18 cellular contexts compared by ENCODE assay signal in genomic region chr18:7618821-7619410, GRCh38. TPM values are rescaled to one million over a fixed set of nuclear protein-coding genes. Genes with fewer than 3 reads are reported as not detected.
DNase-seq lines count a peak whose midpoint lies in the region; ATAC-seq and TF ChIP-seq lines count a peak whose summit lies in the region.
"Had no signal": no experiment of that assay in that cellular context is flagged by ENCODE, and none has a peak within 500 bp of the region (broad histone marks: within the 10 kb centered on the region; RNA-seq: fewer than 3 reads in every experiment).

No MANE protein-coding gene starts in this region.

- no peaks in the 10 kb centered on the region for H3K9me3 Mint-ChIP-seq in brain
- H3K9me3 Mint-ChIP-seq: activated naive CD8-positive, alpha-beta T cell treated with anti-CD3 and anti-CD28 coated beads, Interleukin-2, amount 10 ng/mL, durations not matched to agents 7 days and 5 days; central memory CD8-positive, alpha-beta T cell; effector memory CD8-positive, alpha-beta T cell had no signal

- no peak overlapping the region for H2AK5ac ChIP-seq in neuronal stem cell (ENCODE audit: low read depth, low read length)

- H3K4me3 ChIP-seq in HEK293 (ENCODE audit: low read depth, low read length) (no peak overlapping the region), neuronal stem cell (ENCODE audit: low read length in 2 of 2) (no peak overlapping the region)

- H3K27ac ChIP-seq in HEK293 (ENCODE audit: extremely low read depth, low read depth, low read length) (peak overlapping the region; percentile 16; the same call in 1 of the 2 replicates), neuronal stem cell (replicated peaks; ENCODE audit: low read length) (peak overlapping the region; percentile 33)

- POLR2A ChIA-PET in HEK293 (lab: Yijun Ruan, JAX), result no interaction called here

- no peak overlapping the region for H2BK5ac ChIP-seq in neuronal stem cell (ENCODE audit: low read length)

- H2BK15ac ChIP-seq in neuronal stem cell (ENCODE audit: low read length), result no peak overlapping the region

- H3K18ac ChIP-seq in neuronal stem cell (ENCODE audit: low read length), result no peak overlapping the region

- H3K4me3 Mint-ChIP-seq in brain, result peak overlapping the region; percentile 16 to 76 (median 71)
- H3K4me3 Mint-ChIP-seq: activated naive CD8-positive, alpha-beta T cell treated with anti-CD3 and anti-CD28 coated beads, Interleukin-2, amount 10 ng/mL, durations not matched to agents 7 days and 5 days; B cell; central memory CD8-positive, alpha-beta T cell; effector memory CD8-positive, alpha-beta T cell had no signal

- H3K36me3 Mint-ChIP-seq in brain, result no peaks in the 10 kb centered on the region
- H3K36me3 Mint-ChIP-seq: activated naive CD8-positive, alpha-beta T cell treated with anti-CD3 and anti-CD28 coated beads, Interleukin-2, amount 10 ng/mL, durations not matched to agents 7 days and 5 days had no signal

- H3K36me3 ChIP-seq in HEK293 (ENCODE audit: control insufficient read depth in 2 of 2, insufficient read depth in 1 of 2, low read length in 2 of 2), result no peaks in the 10 kb centered on the region
- no peaks in the 10 kb centered on the region for H3K36me3 ChIP-seq in neuronal stem cell (replicated peaks in 1 of 2; ENCODE audit: control insufficient read depth in 2 of 2, insufficient read depth in 2 of 2, low read length in 2 of 2)

- H3K14ac ChIP-seq in neuronal stem cell (ENCODE audit: low read length), result no peak overlapping the region

- no peak overlapping the region for H2AFZ ChIP-seq in neuronal stem cell (ENCODE audit: low read length)

- peak overlapping the region; percentile 11 to 78 (median 42) for H3K27ac Mint-ChIP-seq in brain
- H3K27ac Mint-ChIP-seq: activated naive CD8-positive, alpha-beta T cell treated with anti-CD3 and anti-CD28 coated beads, Interleukin-2, amount 10 ng/mL, durations not matched to agents 7 days and 5 days; B cell; effector memory CD8-positive, alpha-beta T cell had no signal

- no peak overlapping the region for H2BK120ac ChIP-seq in neuronal stem cell (ENCODE audit: low read depth, low read length)

- no peak overlapping the region for H4K91ac ChIP-seq in neuronal stem cell (ENCODE audit: low read depth, low read length, poor library complexity)

- H3K23ac ChIP-seq in neuronal stem cell (ENCODE audit: low read depth, low read length, poor library complexity), result no peak overlapping the region

- no peaks in the 10 kb centered on the region for H3K27me3 ChIP-seq in neuronal stem cell (ENCODE audit: control insufficient read depth in 3 of 3, insufficient read depth in 3 of 3, low read depth in 1 of 3, low read length in 3 of 3)

- DNase-seq in AG08395 (ENCODE audit: low spot score) (peak; percentile 7), neuronal stem cell (ENCODE audit: low spot score) (peak; percentile 39), kidney glomerular epithelial cell (lab: John Stamatoyannopoulos, UW) (no peak), GM19238 (ENCODE audit: insufficient read length, low spot score) (no peak)
- no peak for DNase-seq in central memory CD4-positive, alpha-beta T cell
- DNase-seq: activated naive CD8-positive, alpha-beta T cell treated with anti-CD3 and anti-CD28 coated beads, Interleukin-2, amount 10 ng/mL, durations not matched to agents 7 days and 5 days; effector memory CD8-positive, alpha-beta T cell; KG1; NCI-H446; OCI-M1; SIG-M5; stimulated activated CD4-positive, alpha-beta T cell treated with anti-CD3 and anti-CD28 coated beads, Interleukin-4, amount 100 ng/mL, for 1 hour; T-helper 2 cell had no signal

- TF ChIP-seq CTCF in HEK293 (tag by site-specific recombination; IDR thresholded peaks at IDR 0.05) (no peak), brain (conservative IDR thresholded peaks at IDR 0.05) (no peak)

- H3K27me3 Mint-ChIP-seq in brain, result peaks cover 4% of the 10 kb centered on the region
- H3K27me3 Mint-ChIP-seq: activated naive CD8-positive, alpha-beta T cell treated with anti-CD3 and anti-CD28 coated beads, Interleukin-2, amount 10 ng/mL, durations not matched to agents 7 days and 5 days; B cell; central memory CD8-positive, alpha-beta T cell; effector memory CD8-positive, alpha-beta T cell had no signal

- H3K9ac ChIP-seq in neuronal stem cell (ENCODE audit: low read depth, low read length, poor library complexity), result no peak overlapping the region

- no peak overlapping the region for H3K4ac ChIP-seq in neuronal stem cell (ENCODE audit: low read length)

- ATAC-seq in HG02870 (IDR thresholded peaks at IDR 0.05; ENCODE audit: unreplicated experiment), result no peak
- ATAC-seq: effector memory CD8-positive, alpha-beta T cell had no signal

- H4K8ac ChIP-seq in neuronal stem cell (ENCODE audit: low read depth, low read length), result no peak overlapping the region

- no peak overlapping the region for H3K4me2 ChIP-seq in neuronal stem cell (ENCODE audit: insufficient read depth, low read length, poor library complexity, severe bottlenecking)

- H3K79me1 ChIP-seq in neuronal stem cell (ENCODE audit: low read depth, low read length), result no peaks in the 10 kb centered on the region

- H3K4me1 ChIP-seq in HEK293 (ENCODE audit: control insufficient read depth, insufficient read depth, low read length), result peaks cover 19% of the 10 kb centered on the region
- peaks cover 2 to 16% of the 10 kb centered on the region in 2 donors for H3K4me1 ChIP-seq in neuronal stem cell (ENCODE audit: control insufficient read depth in 2 of 2, insufficient read depth in 1 of 2, low read depth in 1 of 2, low read length in 2 of 2)

- CTCF ChIA-PET in HEK293 (lab: Yijun Ruan, JAX), result interaction anchor here (1.0 kb wide), 1 partner anchor 9 kb away, joined by 3 read pairs; no protein-coding TSS in a partner anchor

- no peaks in the 10 kb centered on the region for H3K9me3 ChIP-seq in HEK293 (ENCODE audit: control insufficient read depth, insufficient read depth, low read depth, low read length)
- peaks cover 0 to 3% of the 10 kb centered on the region in 2 donors for H3K9me3 ChIP-seq in neuronal stem cell (replicated peaks in 1 of 2; ENCODE audit: control insufficient read depth in 2 of 2, insufficient read depth in 1 of 2, low read depth in 1 of 2, low read length in 2 of 2)

- WGBS in neuronal stem cell (ENCODE audit: extremely low coverage in 2 of 2, insufficient read length in 2 of 2, insufficient replicate concordance in 1 of 2), 2 donors, result no CpG with 5 or more reads among the region's 2 CpGs

- H2BK12ac ChIP-seq in neuronal stem cell (ENCODE audit: low read length), result no peak overlapping the region

- H3K4me1 Mint-ChIP-seq in brain, result peaks cover 55% of the 10 kb centered on the region
- H3K4me1 Mint-ChIP-seq: activated naive CD8-positive, alpha-beta T cell treated with anti-CD3 and anti-CD28 coated beads, Interleukin-2, amount 10 ng/mL, durations not matched to agents 7 days and 5 days; B cell; central memory CD8-positive, alpha-beta T cell had no signal

TF ChIP-seq in HEK293, 187 proteins besides CTCF, POLR2A, EP300 and RAD21 (continues in another document):
- TF ChIP-seq ZNF280C (tag by site-specific recombination; IDR thresholded peaks at IDR 0.05), result no peak
- no peak for TF ChIP-seq ZNF549 (tag by site-specific recombination; IDR thresholded peaks at IDR 0.05)
- TF ChIP-seq ZNF791 (tag by site-specific recombination; IDR thresholded peaks at IDR 0.05), result no peak
- TF ChIP-seq ZNF184 (tag by site-specific recombination; IDR thresholded peaks at IDR 0.05), result no peak
- TF ChIP-seq HIC1 (tag by site-specific recombination; IDR thresholded peaks at IDR 0.05), result no peak
- TF ChIP-seq ZNF610 (tag by site-specific recombination; IDR thresholded peaks at IDR 0.05; ENCODE audit: borderline replicate concordance), result no peak
- no peak for TF ChIP-seq MYNN (tag by site-specific recombination; IDR thresholded peaks at IDR 0.05; ENCODE audit: borderline replicate concordance)
- TF ChIP-seq SALL2 (tag by site-specific recombination; IDR thresholded peaks at IDR 0.05; ENCODE audit: borderline replicate concordance), result no peak
- no peak for TF ChIP-seq ZFP37 (tag by site-specific recombination; IDR thresholded peaks at IDR 0.05)

RNA-seq across cellular contexts. Expression of gene PTPRM, which starts 51.8 kb away (rescaled TPM):
- 11.6 TPM for polyA plus RNA-seq in brain (ENCODE audit: insufficient read depth, low read depth, low replicate concordance)
- polyA plus RNA-seq in neuronal stem cell (2013, experiment 1 of 2), result 12.6 TPM
- polyA plus RNA-seq in neuronal stem cell (2013, experiment 2 of 2), result 10.1 TPM

Comparison
In these comparisons a context has a peak if more than half of its experiments do, and no peak if none do; other contexts are left out.
1. DNase-seq: peak in AG08395 (single experiment) and neuronal stem cell (single experiment); none in kidney glomerular epithelial cell (single experiment), GM19238 (single experiment) and central memory CD4-positive, alpha-beta T cell (single experiment).